ENCODE assay signal across 2 cellular contexts in genomic region chr3:77814845-77815244, GRCh38.
TF ChIP-seq lines count a peak whose summit lies in the region.

No MANE protein-coding gene starts in this region.

TF ChIP-seq in HepG2, 621 proteins besides CTCF, POLR2A, EP300 and RAD21 (continued from another document):
- TF ChIP-seq, protein P1, sequence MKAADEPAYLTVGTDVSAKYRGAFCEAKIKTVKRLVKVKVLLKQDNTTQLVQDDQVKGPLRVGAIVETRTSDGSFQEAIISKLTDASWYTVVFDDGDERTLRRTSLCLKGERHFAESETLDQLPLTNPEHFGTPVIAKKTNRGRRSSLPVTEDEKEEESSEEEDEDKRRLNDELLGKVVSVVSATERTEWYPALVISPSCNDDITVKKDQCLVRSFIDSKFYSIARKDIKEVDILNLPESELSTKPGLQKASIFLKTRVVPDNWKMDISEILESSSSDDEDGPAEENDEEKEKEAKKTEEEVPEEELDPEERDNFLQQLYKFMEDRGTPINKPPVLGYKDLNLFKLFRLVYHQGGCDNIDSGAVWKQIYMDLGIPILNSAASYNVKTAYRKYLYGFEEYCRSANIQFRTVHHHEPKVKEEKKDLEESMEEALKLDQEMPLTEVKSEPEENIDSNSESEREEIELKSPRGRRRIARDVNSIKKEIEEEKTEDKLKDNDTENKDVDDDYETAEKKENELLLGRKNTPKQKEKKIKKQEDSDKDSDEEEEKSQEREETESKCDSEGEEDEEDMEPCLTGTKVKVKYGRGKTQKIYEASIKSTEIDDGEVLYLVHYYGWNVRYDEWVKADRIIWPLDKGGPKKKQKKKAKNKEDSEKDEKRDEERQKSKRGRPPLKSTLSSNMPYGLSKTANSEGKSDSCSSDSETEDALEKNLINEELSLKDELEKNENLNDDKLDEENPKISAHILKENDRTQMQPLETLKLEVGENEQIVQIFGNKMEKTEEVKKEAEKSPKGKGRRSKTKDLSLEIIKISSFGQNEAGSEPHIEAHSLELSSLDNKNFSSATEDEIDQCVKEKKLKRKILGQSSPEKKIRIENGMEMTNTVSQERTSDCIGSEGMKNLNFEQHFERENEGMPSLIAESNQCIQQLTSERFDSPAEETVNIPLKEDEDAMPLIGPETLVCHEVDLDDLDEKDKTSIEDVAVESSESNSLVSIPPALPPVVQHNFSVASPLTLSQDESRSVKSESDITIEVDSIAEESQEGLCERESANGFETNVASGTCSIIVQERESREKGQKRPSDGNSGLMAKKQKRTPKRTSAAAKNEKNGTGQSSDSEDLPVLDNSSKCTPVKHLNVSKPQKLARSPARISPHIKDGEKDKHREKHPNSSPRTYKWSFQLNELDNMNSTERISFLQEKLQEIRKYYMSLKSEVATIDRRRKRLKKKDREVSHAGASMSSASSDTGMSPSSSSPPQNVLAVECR (CRISPR knock-in tag; IDR thresholded peaks at IDR 0.05; ENCODE audit: borderline replicate concordance), result no peak
- TF ChIP-seq MAFF (IDR thresholded peaks at IDR 0.05; ENCODE audit: low read depth, low read length), result peak; percentile 78
- TF ChIP-seq PCBP2 (optimal IDR thresholded peaks at IDR 0.05; ENCODE audit: low read depth, low read length, poor library complexity, severe bottlenecking), result no peak

TF ChIP-seq in K562, 482 proteins besides CTCF, POLR2A, EP300 and RAD21 (continued from another document):
- TF ChIP-seq, protein P2, sequence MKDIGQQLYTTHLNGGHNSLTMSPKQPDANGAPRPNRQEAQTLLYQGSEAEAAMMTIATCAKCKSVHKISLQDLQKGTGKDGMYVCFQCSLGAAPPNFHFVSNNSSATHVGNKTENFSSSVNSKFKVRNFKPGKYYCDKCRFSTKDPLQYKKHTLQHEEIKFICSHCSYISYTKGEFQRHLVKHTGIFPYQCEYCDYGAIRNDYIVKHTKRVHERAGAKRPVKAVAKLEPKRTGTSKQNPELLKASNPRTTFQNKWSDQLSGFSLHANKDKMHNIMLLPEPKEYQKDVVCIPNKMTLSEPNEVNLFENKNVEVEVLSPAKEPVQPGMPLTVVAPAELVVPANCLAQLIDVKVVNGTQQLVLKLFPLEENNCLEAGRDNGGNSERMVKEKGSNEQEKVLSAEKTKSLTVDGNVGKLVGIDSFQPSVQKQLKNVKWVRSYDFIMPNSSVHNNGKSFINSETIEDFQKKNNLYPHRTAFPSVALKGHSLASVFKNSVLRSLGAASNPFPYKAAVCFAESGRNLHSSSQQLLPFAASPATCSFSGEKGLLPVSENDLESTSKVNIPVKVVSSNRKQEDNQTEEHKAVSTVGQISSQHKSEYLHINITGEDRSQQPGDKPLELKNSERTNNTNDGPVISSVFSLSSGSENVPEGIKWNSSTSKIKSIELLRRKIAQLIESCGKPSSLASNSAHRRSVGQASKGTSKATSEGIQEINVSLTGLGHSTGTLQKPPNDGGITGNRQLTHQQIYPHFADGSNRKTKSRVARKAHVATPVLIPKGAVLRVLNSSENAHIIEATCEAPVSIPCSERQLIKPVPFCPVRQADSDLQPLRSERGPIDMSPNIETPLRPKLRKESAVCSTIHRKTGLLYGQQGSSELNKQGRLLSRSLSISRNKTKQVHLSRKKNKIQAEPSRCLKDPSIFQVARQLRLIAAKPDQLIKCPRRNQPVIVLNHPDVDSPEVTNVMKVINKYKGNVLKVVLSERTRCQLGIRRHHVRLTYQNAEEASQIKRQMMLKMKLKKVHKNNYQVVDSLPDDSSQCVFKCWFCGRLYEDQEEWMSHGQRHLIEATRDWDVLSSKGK (CRISPR knock-in tag; IDR thresholded peaks at IDR 0.05), result no peak
- 0 out of 2 replicates have a peak, but pooled peaks have one; percentile 18 for TF ChIP-seq ZNF316 (IDR thresholded peaks at IDR 0.05)
